8 cellular contexts compared by ENCODE assay signal in the genomic region with DNA sequence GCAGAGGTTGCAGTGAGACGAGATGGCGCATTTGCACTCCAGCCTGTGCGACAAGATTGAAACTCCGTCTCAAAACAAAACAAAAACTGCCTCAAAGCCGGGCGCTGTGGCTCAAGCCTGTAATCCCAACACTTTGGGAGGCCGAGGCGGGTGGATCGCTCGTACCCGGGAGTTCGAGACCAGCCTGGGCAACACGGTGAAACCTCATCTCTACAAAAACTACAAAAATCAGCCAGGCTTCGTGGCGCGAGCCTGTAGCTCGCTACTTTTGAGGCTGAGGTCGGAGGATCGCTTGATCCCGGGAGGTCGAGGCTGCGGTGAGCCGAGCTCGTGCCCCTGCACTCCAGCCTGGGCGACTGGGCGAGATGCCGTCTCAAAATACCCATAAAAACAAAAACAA. TPM values are rescaled to one million over a fixed set of nuclear protein-coding genes. Genes with fewer than 3 reads are reported as not detected.
DNase-seq lines count a peak whose midpoint lies in the region; ATAC-seq and TF ChIP-seq lines count a peak whose summit lies in the region.

No MANE protein-coding gene starts in this region.

- H3K27ac ChIP-seq in DND-41 (ENCODE audit: low read length) (peak overlapping the region; percentile 76), PC-3 (ENCODE audit: low read length) (no peak overlapping the region), esophagus (ENCODE audit: low read depth in 2 of 2, low read length in 1 of 2) (no peak overlapping the region), parathyroid adenoma (no peak overlapping the region)

- H3K9me2 ChIP-seq in PC-3 (replicated peaks; ENCODE audit: low read length), result no peaks in the 10 kb centered on the region

- 66 to 71% methylated on average over 27 of the region's 27 CpGs for whole genome bisulfite sequencing in esophagus, 2 donors

- intact Hi-C loops in PC-3 (cut with micrococcal nuclease), result loop anchor here (2.0 to 5.0 kb wide), 2 partner anchors 136 to 153 kb away; no protein-coding TSS in a partner anchor

- no TSS peak for BruUV-seq in PC-3 (replicated peaks; lab: Mats Ljungman, UMichigan)

- CTCF ChIA-PET in PC-3 (lab: Charles Lee), result interaction anchor here (0.6 kb wide), 1 partner anchor 97 kb away, joined by 13 read pairs; no protein-coding TSS in a partner anchor

- peaks cover 52% of the 10 kb centered on the region for H3K36me3 ChIP-seq in DND-41 (ENCODE audit: insufficient read depth, low read length)
- peaks cover 2% of the 10 kb centered on the region; the same call in 1 of the 2 replicates for H3K36me3 ChIP-seq in PC-3 (ENCODE audit: low read depth, low read length)
- no peaks in the 10 kb centered on the region for H3K36me3 ChIP-seq in esophagus (ENCODE audit: control insufficient read depth in 2 of 2, insufficient read depth in 2 of 2, low read length in 1 of 2)
- H3K36me3 ChIP-seq in parathyroid adenoma (ENCODE audit: control insufficient read depth, insufficient read depth, low read length), result no peaks in the 10 kb centered on the region

- no peaks in the 10 kb centered on the region for H3K27me3 ChIP-seq in DND-41 (ENCODE audit: insufficient read depth, low read length, poor library complexity)
- no peaks in the 10 kb centered on the region for H3K27me3 ChIP-seq in PC-3 (ENCODE audit: low read length)
- no peaks in the 10 kb centered on the region for H3K27me3 ChIP-seq in esophagus (ENCODE audit: control insufficient read depth in 1 of 2, insufficient read depth in 2 of 2, low read length in 2 of 2)
- H3K27me3 ChIP-seq in parathyroid adenoma (ENCODE audit: control insufficient read depth, insufficient read depth, low read length), result no peaks in the 10 kb centered on the region

- peak overlapping the region; percentile 91 for H3K4me2 ChIP-seq in DND-41 (ENCODE audit: insufficient read depth, low read length)
- H3K4me2 ChIP-seq in PC-3 (ENCODE audit: low read length), result peak overlapping the region; percentile 89
- peak overlapping the region; percentile 84 for H3K4me2 ChIP-seq in parathyroid adenoma (ENCODE audit: low read length)

- ATAC-seq in DND-41 (ENCODE audit: insufficient read depth, low read depth) (no peak), PC-3 (no peak), GM21737 (IDR thresholded peaks at IDR 0.05; ENCODE audit: unreplicated experiment) (no peak), HG03342 (IDR thresholded peaks at IDR 0.05; ENCODE audit: unreplicated experiment) (no peak)

- H3K9me3 ChIP-seq in DND-41 (ENCODE audit: insufficient read depth, low read length, severe bottlenecking) (no peaks in the 10 kb centered on the region), PC-3 (ENCODE audit: low read length) (no peaks in the 10 kb centered on the region), esophagus (ENCODE audit: control insufficient read depth in 2 of 2, insufficient read depth in 1 of 2, low read depth in 1 of 2, low read length in 1 of 2) (no peaks in the 10 kb centered on the region), parathyroid adenoma (ENCODE audit: control insufficient read depth, low read length) (no peaks in the 10 kb centered on the region)

- peaks cover 47% of the 10 kb centered on the region for H3K4me1 ChIP-seq in DND-41 (ENCODE audit: insufficient read depth, low read length)
- H3K4me1 ChIP-seq in PC-3 (ENCODE audit: insufficient read depth, low read length), result peaks cover 46% of the 10 kb centered on the region
- peaks cover 0 to 4% of the 10 kb centered on the region in 2 donors for H3K4me1 ChIP-seq in esophagus (ENCODE audit: control insufficient read depth in 2 of 2, insufficient read depth in 2 of 2, low read length in 1 of 2)
- H3K4me1 ChIP-seq in parathyroid adenoma, result peaks cover 16% of the 10 kb centered on the region

- H3K79me2 ChIP-seq in DND-41 (ENCODE audit: insufficient read depth, low read length), result peaks cover 72% of the 10 kb centered on the region
- H3K79me2 ChIP-seq in PC-3 (ENCODE audit: low read length), result peaks cover 62% of the 10 kb centered on the region
- H3K79me2 ChIP-seq in parathyroid adenoma, result peaks cover 18% of the 10 kb centered on the region

- TF ChIP-seq CTCF in DND-41 (IDR thresholded peaks at IDR 0.05; ENCODE audit: borderline replicate concordance, extremely low read depth, low read length, poor library complexity, severe bottlenecking), result no peak
- TF ChIP-seq CTCF in PC-3 (conservative IDR thresholded peaks at IDR 0.05; ENCODE audit: low read depth, low read length), result no peak
- no peak for TF ChIP-seq CTCF in parathyroid adenoma (IDR thresholded peaks at IDR 0.05)

- POLR2A ChIA-PET in PC-3 (lab: Charles Lee; ENCODE audit: unreplicated experiment), result no interaction called here

- no peak for DNase-seq in DND-41
- no peak for DNase-seq in PC-3
- DNase-seq in cerebellum (ENCODE audit: low spot score), result no peak
- DNase-seq in HUDEP-2 (lab: John Stamatoyannopoulos, UW; ENCODE audit: unreplicated experiment in 76 of 76), result no peak

- H3K9ac ChIP-seq in DND-41 (ENCODE audit: low read depth, low read length) (peak overlapping the region; percentile 66), PC-3 (ENCODE audit: low read length) (peak overlapping the region; percentile 93), parathyroid adenoma (no peak overlapping the region)

- H3F3A ChIP-seq in PC-3 (ENCODE audit: low read length, unreplicated experiment), result peaks cover 8% of the 10 kb centered on the region

- H3K4me3 ChIP-seq in DND-41 (ENCODE audit: low read depth in 1 of 2, low read length in 2 of 2) (peak overlapping the region; percentile 90 to 91), PC-3 (ENCODE audit: low read length) (peak overlapping the region; percentile 97), esophagus (ENCODE audit: low read depth in 1 of 2, low read length in 2 of 2) (peak overlapping the region; percentile 39 to 100), parathyroid adenoma (ENCODE audit: low read depth, low read length) (peak overlapping the region; percentile 95)

- peaks cover 5% of the 10 kb centered on the region for H4K20me1 ChIP-seq in DND-41 (ENCODE audit: insufficient read depth, low read length)
- peaks cover 3% of the 10 kb centered on the region; the same call in 1 of the 2 replicates for H4K20me1 ChIP-seq in PC-3 (ENCODE audit: low read length)

- H2AFZ ChIP-seq in DND-41 (ENCODE audit: low read depth, low read length) (no peak overlapping the region), PC-3 (ENCODE audit: low read length) (peak overlapping the region; percentile 94), parathyroid adenoma (no peak overlapping the region)

RNA-seq across cellular contexts. Expression of a gene that starts 1.0 kb away (rescaled TPM):
- 18.9 and 36.8 TPM in 2 replicates for total RNA-seq in PC-3 (2014; rRNA removed)
- polyA plus RNA-seq in esophagus, result 10 to 100 TPM; 10.2 to 21.5 TPM
- 45.6 TPM for total RNA-seq in cerebellum

RNA-seq across cellular contexts. Expression of a gene that starts 1.1 kb away (rescaled TPM):
- 51.5 and 55.8 TPM in 2 replicates for total RNA-seq in PC-3 (2014; rRNA removed)
- 10 to 100 TPM; 50.2 to 80.6 TPM for polyA plus RNA-seq in esophagus
- total RNA-seq in cerebellum, result 35.9 TPM
